ENCODE assay signal across 18 cellular contexts in the genomic region with DNA sequence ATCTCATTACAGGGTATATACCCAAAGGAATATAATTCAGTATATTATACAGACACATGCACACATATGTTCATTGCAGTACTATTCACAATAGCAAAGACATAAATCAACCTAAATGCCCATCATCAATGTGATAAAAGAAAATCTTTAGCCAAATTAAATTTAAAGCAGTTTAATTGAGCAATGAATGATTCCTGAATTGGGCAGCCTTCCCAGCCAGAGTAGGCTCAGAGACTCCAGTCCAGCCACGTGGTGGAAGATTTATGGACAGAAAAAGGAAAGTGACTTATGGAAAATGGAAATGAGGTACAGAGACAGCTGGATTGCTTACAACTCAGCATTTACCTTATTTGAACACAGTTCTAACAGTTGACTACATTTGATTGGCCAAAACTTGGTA.
"Had no signal": no experiment of that assay in that cellular context is flagged by ENCODE, and none has a peak within 500 bp of the region (broad histone marks: within the 10 kb centered on the region; RNA-seq: fewer than 3 reads in every experiment).

No MANE protein-coding gene starts in this region.

- H3K27me3 ChIP-seq: breast epithelium, heart right ventricle, left lung, thyroid gland had no signal

- H3K9me3 Mint-ChIP-seq: activated CD4-positive, alpha-beta T cell treated with anti-CD3 and anti-CD28 coated beads, Interleukin-2, amount 10 ng/mL, durations not matched to agents 24 days and 14 days; activated naive CD4-positive, alpha-beta T cell treated with anti-CD3 and anti-CD28 coated beads for 36 hours; activated T-cell treated with anti-CD3 and anti-CD28 coated beads, Interleukin-2, amount 50 U/mL, for 4 hours; dendritic cell treated with granulocyte-macrophage colony-stimulating factor and Interleukin-4, amounts not matched to agents 40 ng/mL and 50 ng/mL, for 4 days had no signal

- H3K4me1 ChIP-seq: breast epithelium, heart right ventricle, left lung, thyroid gland had no signal

- H3K27ac ChIP-seq: breast epithelium, heart right ventricle, left lung, thyroid gland had no signal

- H3K27ac Mint-ChIP-seq: activated CD4-positive, alpha-beta T cell treated with anti-CD3 and anti-CD28 coated beads, Interleukin-2, amount 10 ng/mL, durations not matched to agents 24 days and 14 days; activated CD8-positive, alpha-beta T cell treated with anti-CD3 and anti-CD28 coated beads, Interleukin-2, amount 10 ng/mL, durations not matched to agents 7 days and 5 days; activated naive CD4-positive, alpha-beta T cell treated with anti-CD3 and anti-CD28 coated beads for 36 hours; dendritic cell treated with granulocyte-macrophage colony-stimulating factor and Interleukin-4, amounts not matched to agents 40 ng/mL and 50 ng/mL, for 4 days had no signal

- H3K4me3 Mint-ChIP-seq: activated CD4-positive, alpha-beta T cell treated with anti-CD3 and anti-CD28 coated beads, Interleukin-2, amount 10 ng/mL, durations not matched to agents 24 days and 14 days; activated CD8-positive, alpha-beta T cell treated with anti-CD3 and anti-CD28 coated beads, Interleukin-2, amount 10 ng/mL, durations not matched to agents 7 days and 5 days; activated naive CD4-positive, alpha-beta T cell treated with anti-CD3 and anti-CD28 coated beads for 36 hours; activated T-cell treated with anti-CD3 and anti-CD28 coated beads, Interleukin-2, amount 50 U/mL, for 4 hours; dendritic cell treated with granulocyte-macrophage colony-stimulating factor and Interleukin-4, amounts not matched to agents 40 ng/mL and 50 ng/mL, for 4 days had no signal

- DNase-seq: activated CD4-positive, alpha-beta T cell treated with anti-CD3 and anti-CD28 coated beads, Interleukin-2, amount 10 ng/mL, durations not matched to agents 24 days and 14 days; activated CD8-positive, alpha-beta T cell treated with anti-CD3 and anti-CD28 coated beads, Interleukin-2, amount 10 ng/mL, durations not matched to agents 7 days and 5 days; activated naive CD4-positive, alpha-beta T cell treated with anti-CD3 and anti-CD28 coated beads for 36 hours; activated T-cell treated with anti-CD3 and anti-CD28 coated beads, Interleukin-2, amount 50 U/mL, for 4 hours; anterior cingulate cortex; effector CD8-positive, alpha-beta T cell; heart right ventricle; left lung; occipital lobe; posterior cingulate gyrus; retina; stimulated activated CD4-positive, alpha-beta T cell treated with anti-CD3 and anti-CD28 coated beads, Interleukin-12 subunit alpha, Interleukin-12 subunit beta, amount 100 ng/mL, for 4 hours; stimulated activated CD4-positive, alpha-beta T cell treated with anti-CD3 and anti-CD28 coated beads, Interleukin-2, amount 100 ng/mL, for 24 hours; stimulated activated naive CD4-positive, alpha-beta T cell treated with Interleukin-2 at 50 U/mL for 16 hours; thyroid gland had no signal

- H3K9me3 ChIP-seq: breast epithelium, heart right ventricle, left lung, thyroid gland had no signal

- H3K27me3 Mint-ChIP-seq: dendritic cell treated with granulocyte-macrophage colony-stimulating factor and Interleukin-4, amounts not matched to agents 40 ng/mL and 50 ng/mL, for 4 days had no signal

- H3K36me3 ChIP-seq: breast epithelium, heart right ventricle, left lung, thyroid gland had no signal

- H3K4me1 Mint-ChIP-seq: activated CD4-positive, alpha-beta T cell treated with anti-CD3 and anti-CD28 coated beads, Interleukin-2, amount 10 ng/mL, durations not matched to agents 24 days and 14 days had no signal

- H3K4me3 ChIP-seq: breast epithelium, heart right ventricle, left lung, thyroid gland had no signal

- ATAC-seq: activated CD8-positive, alpha-beta T cell treated with anti-CD3 and anti-CD28 coated beads, Interleukin-2, amount 10 ng/mL, durations not matched to agents 7 days and 5 days; activated T-cell treated with anti-CD3 and anti-CD28 coated beads, Interleukin-2, amount 50 U/mL, for 4 hours; esophagus mucosa; heart right ventricle; left lung had no signal
